1 cellular context compared by ENCODE assay signal in the genomic region with DNA sequence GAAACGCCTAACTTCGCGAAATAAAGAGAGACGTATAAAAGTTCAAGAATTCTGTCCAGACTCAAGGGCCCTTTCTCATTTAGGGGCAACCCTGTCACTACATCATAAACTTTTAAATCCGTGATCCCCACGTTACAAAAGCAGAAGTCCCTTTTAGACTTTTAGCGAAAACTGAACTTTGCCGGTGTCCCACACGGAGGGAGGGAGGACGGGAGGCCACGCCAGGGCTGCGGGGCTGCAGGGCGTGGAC.
TF ChIP-seq lines count a peak whose summit lies in the region.

No MANE protein-coding gene starts in this region.

TF ChIP-seq in HepG2, 621 proteins besides CTCF, POLR2A, EP300 and RAD21 (continued from another document):
- TF ChIP-seq, protein P1, sequence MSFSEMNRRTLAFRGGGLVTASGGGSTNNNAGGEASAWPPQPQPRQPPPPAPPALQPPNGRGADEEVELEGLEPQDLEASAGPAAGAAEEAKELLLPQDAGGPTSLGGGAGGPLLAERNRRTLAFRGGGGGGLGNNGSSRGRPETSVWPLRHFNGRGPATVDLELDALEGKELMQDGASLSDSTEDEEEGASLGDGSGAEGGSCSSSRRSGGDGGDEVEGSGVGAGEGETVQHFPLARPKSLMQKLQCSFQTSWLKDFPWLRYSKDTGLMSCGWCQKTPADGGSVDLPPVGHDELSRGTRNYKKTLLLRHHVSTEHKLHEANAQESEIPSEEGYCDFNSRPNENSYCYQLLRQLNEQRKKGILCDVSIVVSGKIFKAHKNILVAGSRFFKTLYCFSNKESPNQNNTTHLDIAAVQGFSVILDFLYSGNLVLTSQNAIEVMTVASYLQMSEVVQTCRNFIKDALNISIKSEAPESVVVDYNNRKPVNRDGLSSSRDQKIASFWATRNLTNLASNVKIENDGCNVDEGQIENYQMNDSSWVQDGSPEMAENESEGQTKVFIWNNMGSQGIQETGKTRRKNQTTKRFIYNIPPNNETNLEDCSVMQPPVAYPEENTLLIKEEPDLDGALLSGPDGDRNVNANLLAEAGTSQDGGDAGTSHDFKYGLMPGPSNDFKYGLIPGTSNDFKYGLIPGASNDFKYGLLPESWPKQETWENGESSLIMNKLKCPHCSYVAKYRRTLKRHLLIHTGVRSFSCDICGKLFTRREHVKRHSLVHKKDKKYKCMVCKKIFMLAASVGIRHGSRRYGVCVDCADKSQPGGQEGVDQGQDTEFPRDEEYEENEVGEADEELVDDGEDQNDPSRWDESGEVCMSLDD (CRISPR knock-in tag; IDR thresholded peaks at IDR 0.05; ENCODE audit: borderline replicate concordance) = peak; percentile 9; the same call in 1 of the 2 replicates
- TF ChIP-seq, protein P2, sequence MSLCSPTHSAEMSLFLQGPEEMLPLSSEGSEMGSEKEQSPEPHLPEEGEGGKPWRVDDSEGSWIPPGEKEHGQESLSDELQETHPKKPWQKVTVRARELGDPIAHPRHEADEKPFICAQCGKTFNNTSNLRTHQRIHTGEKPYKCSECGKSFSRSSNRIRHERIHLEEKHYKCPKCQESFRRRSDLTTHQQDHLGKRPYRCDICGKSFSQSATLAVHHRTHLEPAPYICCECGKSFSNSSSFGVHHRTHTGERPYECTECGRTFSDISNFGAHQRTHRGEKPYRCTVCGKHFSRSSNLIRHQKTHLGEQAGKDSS (CRISPR knock-in tag; IDR thresholded peaks at IDR 0.05; ENCODE audit: borderline replicate concordance, low read depth) = no peak
- TF ChIP-seq ZMYM4 (CRISPR knock-in tag; IDR thresholded peaks at IDR 0.05) (0 out of 2 replicates have a peak, but pooled peaks have one; percentile 4), HOXA5 (CRISPR knock-in tag; IDR thresholded peaks at IDR 0.05) (0 out of 2 replicates have a peak, but pooled peaks have one; percentile 20), NFRKB (IDR thresholded peaks at IDR 0.05) (no peak), ARNT2 (CRISPR knock-in tag; IDR thresholded peaks at IDR 0.05; ENCODE audit: low read depth) (0 out of 2 replicates have a peak, but pooled peaks have one; percentile 2), RBAK (CRISPR knock-in tag; IDR thresholded peaks at IDR 0.05) (no peak), KLF6 (CRISPR knock-in tag; IDR thresholded peaks at IDR 0.05) (0 out of 2 replicates have a peak, but pooled peaks have one; percentile 44), POLR2AphosphoS2 (IDR thresholded peaks at IDR 0.05; ENCODE audit: low read depth, low read length) (no peak)
